8 cellular contexts compared by ENCODE assay signal in genomic region chr7:124784879-124785818, GRCh38. TPM values are rescaled to one million over a fixed set of nuclear protein-coding genes. Genes with fewer than 3 reads are reported as not detected.
DNase-seq lines count a peak whose midpoint lies in the region; ATAC-seq and TF ChIP-seq lines count a peak whose summit lies in the region.

No MANE protein-coding gene starts in this region.

- ATAC-seq in GM18502 (IDR thresholded peaks at IDR 0.05; ENCODE audit: poor library complexity, unreplicated experiment) (peak; percentile 87), HG02981 (IDR thresholded peaks at IDR 0.05; ENCODE audit: unreplicated experiment) (peak; percentile 89)

- no peaks in the 10 kb centered on the region for H3K9me3 ChIP-seq in prostate gland

- WGBS in prostate gland: 46% methylated on average over 9 of the region's 9 CpGs

- no peaks in the 10 kb centered on the region for H3K27me3 ChIP-seq in prostate gland (replicated peaks; ENCODE audit: insufficient read depth)

- POLR2A ChIA-PET in AG04449 (lab: Yijun Ruan, JAX): no interaction called here

- H3K36me3 ChIP-seq in prostate gland: no peaks in the 10 kb centered on the region

- intact Hi-C loops in prostate gland (cut with DNase I): loop anchor here (10.0 kb wide), 1 partner anchor 620 kb away; no protein-coding TSS in a partner anchor

- peak; percentile 12 for DNase-seq in AG04449 (ENCODE audit: low read depth, low spot score)
- peak; percentile 45 for DNase-seq in NCI-H2081 treated with DMSO at 0.1 percent for 48 hours (lab: John Stamatoyannopoulos, UW)
- DNase-seq in UCSD-AML1 (lab: John Stamatoyannopoulos, UW; ENCODE audit: unreplicated experiment): peak; percentile 5
- peak; percentile 77 for DNase-seq in globus pallidus (ENCODE audit: low spot score)
- DNase-seq in prostate gland (ENCODE audit: low spot score): peak; percentile 40
- no peak for DNase-seq in activated T-cell treated with anti-CD3 and anti-CD28 coated beads for 4 hours

- CTCF ChIA-PET in AG04449 (lab: Yijun Ruan, JAX): interaction anchor here (0.6 to 6.2 kb wide), 20 partner anchors 9 to 1149 kb away, joined by 3 to 57 read pairs (median 3); partner anchors contain the start of gene GPR37

- TF ChIP-seq CTCF in AG04449 (IDR thresholded peaks at IDR 0.05; ENCODE audit: insufficient read depth, low read length, missing control alignments) (peak; percentile 80), prostate gland (IDR thresholded peaks at IDR 0.05) (peak in 3 of 4 experiments; percentile 51 to 71 (median 61))

- no peak for TF ChIP-seq POLR2A in prostate gland (IDR thresholded peaks at IDR 0.05)

- H3K4me1 ChIP-seq in prostate gland (replicated peaks): no peaks in the 10 kb centered on the region

- no peak overlapping the region for H3K27ac ChIP-seq in prostate gland

- H3K4me3 ChIP-seq in AG04449 (ENCODE audit: low read depth, low read length) (no peak overlapping the region), prostate gland (no peak overlapping the region)

RNA-seq across cellular contexts. Expression of gene GPR37, which starts 19.6 kb away (rescaled TPM):
- total RNA-seq in prostate gland: 10 to 100 TPM in 1 of 2 donors, 1 to 10 TPM in 1; 1.6 to 69.4 TPM
